1 cellular context compared by ENCODE assay signal in the genomic region with DNA sequence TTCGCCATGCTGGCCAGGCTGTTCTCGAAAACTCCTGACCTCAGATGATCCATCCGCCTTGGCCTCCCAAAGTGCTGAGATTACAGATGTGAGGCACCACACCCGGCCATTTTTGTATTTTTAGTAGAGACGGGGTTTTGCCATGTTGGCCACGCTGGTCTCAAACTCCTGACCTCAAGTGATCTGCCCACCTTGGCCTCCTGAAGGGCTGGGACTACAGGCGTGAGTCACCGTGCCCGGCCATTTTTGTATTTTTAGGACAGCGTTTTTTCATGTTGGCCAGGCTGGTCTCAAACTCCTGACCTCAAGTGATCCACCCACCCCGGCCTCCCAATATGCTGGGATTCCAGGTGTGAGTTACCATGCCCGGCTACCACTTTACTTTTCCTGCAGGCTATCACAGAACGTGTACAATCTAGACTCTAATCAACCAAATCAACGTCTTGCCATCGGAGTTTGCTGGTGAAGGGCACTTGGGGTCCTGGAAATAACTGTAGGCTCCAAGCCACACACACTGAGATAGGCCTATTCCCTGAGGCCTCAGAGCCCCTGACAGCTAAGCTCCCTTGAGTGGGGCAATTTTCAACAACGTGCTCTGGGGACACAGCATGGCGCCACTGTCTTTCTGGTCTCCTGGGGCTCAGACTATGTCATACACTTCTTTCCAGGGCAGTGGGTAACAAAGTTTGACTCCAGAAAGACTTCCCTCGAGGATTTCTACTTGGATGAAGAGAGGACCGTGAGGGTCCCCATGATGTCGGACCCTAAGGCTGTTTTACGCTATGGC.
TF ChIP-seq lines count a peak whose summit lies in the region.

No MANE protein-coding gene starts in this region.

TF ChIP-seq in HEK293, 187 proteins besides CTCF, POLR2A, EP300 and RAD21:
- TF ChIP-seq ZSCAN23 (tag by site-specific recombination; IDR thresholded peaks at IDR 0.05), result no peak
- TF ChIP-seq ZNF19 (tag by site-specific recombination; IDR thresholded peaks at IDR 0.05; ENCODE audit: low read depth), result no peak
- 0 out of 2 replicates have a peak, but pooled peaks have one; percentile 78 for TF ChIP-seq ZNF677 (tag by site-specific recombination; IDR thresholded peaks at IDR 0.05)
- TF ChIP-seq ZIC2 (tag by site-specific recombination; IDR thresholded peaks at IDR 0.05), result peak; percentile 81
